9 cellular contexts compared by ENCODE assay signal in genomic region chr5:65213921-65214525, GRCh38.
DNase-seq lines count a peak whose midpoint lies in the region; ATAC-seq and TF ChIP-seq lines count a peak whose summit lies in the region.
"Had no signal": no experiment of that assay in that cellular context is flagged by ENCODE, and none has a peak within 500 bp of the region (broad histone marks: within the 10 kb centered on the region; RNA-seq: fewer than 3 reads in every experiment).

No MANE protein-coding gene starts in this region.

- H3K27me3 ChIP-seq in cardiac muscle cell (no peaks in the 10 kb centered on the region), transverse colon (no peaks in the 10 kb centered on the region)
- H3K27me3 ChIP-seq: SJSA1 had no signal

- ATAC-seq in HG03457 (IDR thresholded peaks at IDR 0.05; ENCODE audit: unreplicated experiment) (no peak), GM21515 (IDR thresholded peaks at IDR 0.05; ENCODE audit: unreplicated experiment) (no peak)

- H3K36me3 ChIP-seq in cardiac muscle cell (no peaks in the 10 kb centered on the region), transverse colon (no peaks in the 10 kb centered on the region)
- H3K36me3 ChIP-seq: SJSA1 had no signal

- WGBS in transverse colon (ENCODE audit: low coverage in 1 of 2), 2 donors: 85 to 88% methylated on average over 4 to 6 of the region's 6 CpGs

- TF ChIP-seq EP300 in transverse colon (IDR thresholded peaks at IDR 0.05; ENCODE audit: low read depth): no peak

- in situ Hi-C loops in transverse colon (cut with MboI; ENCODE audit: low pct_ligation_motif_present in 1 of 4, low pct_unique_long_range_greater_than_20kb in 1 of 4, low sequenced_read_pairs in 3 of 4): no loop called here

- H3K4me3 ChIP-seq in cardiac muscle cell (no peak overlapping the region), transverse colon (no peak overlapping the region)
- H3K4me3 ChIP-seq: SJSA1 had no signal

- no peak for TF ChIP-seq POLR2A in transverse colon (IDR thresholded peaks at IDR 0.05)

- no peak overlapping the region for H3K27ac ChIP-seq in cardiac muscle cell
- H3K27ac ChIP-seq in transverse colon: no peak overlapping the region
- H3K27ac ChIP-seq: SJSA1 had no signal

- DNase-seq in NCI-H524 (lab: John Stamatoyannopoulos, UW) (peak; percentile 4 to 26), NCI-H524 treated with DMSO at 0.1 percent for 48 hours (lab: John Stamatoyannopoulos, UW) (no peak), RKO (ENCODE audit: low spot score) (peak; percentile 38), cardiac muscle cell (ENCODE audit: low read depth in 1 of 2, low spot score in 1 of 2) (peak; percentile 27 to 61), transverse colon (peak; percentile 9), NCI-H1694 treated with DMSO at 0.1 percent for 48 hours (lab: John Stamatoyannopoulos, UW) (no peak)

- H3K9me3 ChIP-seq in cardiac muscle cell (ENCODE audit: low read depth): no peaks in the 10 kb centered on the region
- no peaks in the 10 kb centered on the region for H3K9me3 ChIP-seq in transverse colon
- H3K9me3 ChIP-seq: SJSA1 had no signal

- TF ChIP-seq CTCF in cardiac muscle cell (IDR thresholded peaks at IDR 0.05; ENCODE audit: low read depth, low read length): peak; percentile 60
- TF ChIP-seq CTCF in transverse colon (IDR thresholded peaks at IDR 0.05): peak; percentile 22 to 50 (median 43)

- no peaks in the 10 kb centered on the region for H3K4me1 ChIP-seq in cardiac muscle cell (ENCODE audit: low read depth)
- H3K4me1 ChIP-seq in transverse colon: no peaks in the 10 kb centered on the region

- intact Hi-C loops in transverse colon (cut with DNase I; ENCODE audit: low total_unique reads): no loop called here

Comparison
In these comparisons a context has a peak if more than half of its experiments do, and no peak if none do; other contexts are left out.
1. DNase-seq: peak in NCI-H524 (2 of 2), RKO (single experiment), cardiac muscle cell (2 of 2) and transverse colon (single experiment); none in NCI-H524 treated with DMSO at 0.1 percent for 48 hours (single experiment) and NCI-H1694 treated with DMSO at 0.1 percent for 48 hours (single experiment).